Comparison of ENCODE assay signal across 17 cellular contexts in the genomic region with DNA sequence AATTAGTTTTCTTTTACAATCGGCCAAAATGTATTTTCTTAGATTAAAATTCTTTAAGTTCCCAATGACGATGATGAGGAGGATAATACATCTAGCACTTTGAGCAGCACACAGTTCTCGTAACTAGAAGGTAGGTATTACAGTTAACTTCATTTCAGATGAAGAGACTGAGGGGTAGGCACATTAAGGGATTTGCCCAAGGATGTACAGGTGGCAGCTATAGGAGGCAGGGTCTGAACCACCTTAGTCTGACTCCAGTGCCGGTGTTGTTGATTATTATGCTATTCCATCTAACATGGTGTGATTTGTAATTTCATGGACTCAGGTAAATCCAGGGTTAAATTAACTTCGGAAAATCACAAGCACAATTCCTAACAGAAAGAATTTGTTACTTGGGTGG. TPM values are rescaled to one million over a fixed set of nuclear protein-coding genes. Genes with fewer than 3 reads are reported as not detected.
DNase-seq lines count a peak whose midpoint lies in the region; ATAC-seq, FAIRE-seq and TF ChIP-seq lines count a peak whose summit lies in the region.
"Had no signal": no experiment of that assay in that cellular context is flagged by ENCODE, and none has a peak within 500 bp of the region (broad histone marks: within the 10 kb centered on the region; RNA-seq: fewer than 3 reads in every experiment).

No MANE protein-coding gene starts in this region.

- H3K27ac Mint-ChIP-seq in CD4-positive, CD25-positive, alpha-beta regulatory T cell = peak overlapping the region; percentile 97 to 98 (median 97)
- peak overlapping the region; percentile 100 for H3K27ac Mint-ChIP-seq in T-helper 2 cell treated with Interferon-gamma antibody and Interleukin-4, amounts not matched to agents 5 μg/mL and 100 μg/mL, for 36 hours

- H3K9ac ChIP-seq in duodenal mucosa (ENCODE audit: low read depth in 1 of 2, low read length in 2 of 2) = peak overlapping the region in 1 of 2 donors; percentile 34

- no peaks in the 10 kb centered on the region for H3K9me3 ChIP-seq in CD4-positive, CD25-positive, alpha-beta regulatory T cell (ENCODE audit: control insufficient read depth in 2 of 2, low read length in 2 of 2)
- no peaks in the 10 kb centered on the region for H3K9me3 ChIP-seq in duodenal mucosa (ENCODE audit: control insufficient read depth in 1 of 2, low read length in 2 of 2)
- H3K9me3 ChIP-seq: thyroid gland had no signal

- ATAC-seq in CD4-positive, CD25-positive, alpha-beta regulatory T cell (ENCODE audit: low read depth in 2 of 2) = peak in 1 of 2 donors; percentile 8
- no peak for ATAC-seq in GM21825 (IDR thresholded peaks at IDR 0.05; ENCODE audit: unreplicated experiment)
- ATAC-seq: sciatic nerve had no signal

- peaks cover 51% of the 10 kb centered on the region for H3K4me1 ChIP-seq in CD4-positive, CD25-positive, alpha-beta regulatory T cell (ENCODE audit: control insufficient read depth, insufficient read depth, low read length, poor library complexity, severe bottlenecking)
- H3K4me1 ChIP-seq in duodenal mucosa (ENCODE audit: control insufficient read depth in 1 of 2, insufficient read depth in 2 of 2, low read length in 2 of 2) = peaks cover 0 to 11% of the 10 kb centered on the region in 2 donors
- H3K4me1 ChIP-seq: thyroid gland had no signal

- peak overlapping the region; percentile 95 to 99 (median 96) for H3K4me3 Mint-ChIP-seq in CD4-positive, CD25-positive, alpha-beta regulatory T cell
- H3K4me3 Mint-ChIP-seq in T-helper 2 cell treated with Interferon-gamma antibody and Interleukin-4, amounts not matched to agents 5 μg/mL and 100 μg/mL, for 36 hours = peak overlapping the region; percentile 85

- no peak for TF ChIP-seq CTCF in GM12875 (IDR thresholded peaks at IDR 0.05; ENCODE audit: borderline replicate concordance, insufficient read depth, low read depth, low read length)
- no peak for TF ChIP-seq CTCF in D721Med (IDR thresholded peaks at IDR 0.05; ENCODE audit: insufficient read depth, missing control alignments)

- peaks cover 6% of the 10 kb centered on the region for H3K27me3 Mint-ChIP-seq in CD4-positive, CD25-positive, alpha-beta regulatory T cell
- no peaks in the 10 kb centered on the region for H3K27me3 Mint-ChIP-seq in T-helper 2 cell treated with Interferon-gamma antibody and Interleukin-4, amounts not matched to agents 5 μg/mL and 100 μg/mL, for 36 hours (ENCODE audit: low read depth)

- peaks cover 26 to 61% (median 54%) of the 10 kb centered on the region in 4 donors for H3K4me1 Mint-ChIP-seq in CD4-positive, CD25-positive, alpha-beta regulatory T cell
- H3K4me1 Mint-ChIP-seq in T-helper 2 cell treated with Interferon-gamma antibody and Interleukin-4, amounts not matched to agents 5 μg/mL and 100 μg/mL, for 36 hours (ENCODE audit: low read depth) = peaks cover 49% of the 10 kb centered on the region

- peak overlapping the region; percentile 93 for H3K27ac ChIP-seq in CD4-positive, CD25-positive, alpha-beta regulatory T cell (ENCODE audit: insufficient read depth, low read length, poor library complexity, severe bottlenecking)
- H3K27ac ChIP-seq in duodenal mucosa (ENCODE audit: low read depth, low read length) = no peak overlapping the region
- H3K27ac ChIP-seq: thyroid gland had no signal

- peaks cover 44% of the 10 kb centered on the region for H3K36me3 Mint-ChIP-seq in CD4-positive, CD25-positive, alpha-beta regulatory T cell
- H3K36me3 Mint-ChIP-seq in T-helper 2 cell treated with Interferon-gamma antibody and Interleukin-4, amounts not matched to agents 5 μg/mL and 100 μg/mL, for 36 hours (ENCODE audit: low read depth) = peaks cover 47% of the 10 kb centered on the region

- H3K36me3 ChIP-seq in CD4-positive, CD25-positive, alpha-beta regulatory T cell (ENCODE audit: control insufficient read depth, insufficient read depth, low read length) = peaks cover 23% of the 10 kb centered on the region
- H3K36me3 ChIP-seq in duodenal mucosa (ENCODE audit: control insufficient read depth in 1 of 2, insufficient read depth in 2 of 2, low read length in 2 of 2) = no peaks in the 10 kb centered on the region
- H3K36me3 ChIP-seq: thyroid gland had no signal

- peak overlapping the region; percentile 98 for H3K4me3 ChIP-seq in CD4-positive, CD25-positive, alpha-beta regulatory T cell (ENCODE audit: low read depth, low read length)
- H3K4me3 ChIP-seq in GM12875 (ENCODE audit: low read depth, low read length) (peak overlapping the region; percentile 31), duodenal mucosa (ENCODE audit: low read depth in 1 of 2, low read length in 2 of 2) (peak overlapping the region; percentile 15 to 36)
- H3K4me3 ChIP-seq: thyroid gland had no signal

- no peaks in the 10 kb centered on the region for H3K27me3 ChIP-seq in CD4-positive, CD25-positive, alpha-beta regulatory T cell (ENCODE audit: control insufficient read depth, insufficient read depth, low read length)
- H3K27me3 ChIP-seq in duodenal mucosa (ENCODE audit: control insufficient read depth in 1 of 2, insufficient read depth in 2 of 2, low read length in 2 of 2) = no peaks in the 10 kb centered on the region
- H3K27me3 ChIP-seq: thyroid gland had no signal

- DNase-seq in CD4-positive, CD25-positive, alpha-beta regulatory T cell = peak in 1 of 3 donors; percentile 61
- DNase-seq in T-helper 2 cell treated with Interferon-gamma antibody and Interleukin-4, amounts not matched to agents 5 μg/mL and 100 μg/mL, for 36 hours (ENCODE audit: low spot score) = no peak
- no peak for DNase-seq in D721Med (ENCODE audit: insufficient read length, low spot score)
- DNase-seq in effector CD8-positive, alpha-beta T cell (lab: John Stamatoyannopoulos, UW) = no peak
- no peak for DNase-seq in germinal center (ENCODE audit: low spot score)
- DNase-seq: amygdala; hypothalamus; NCI-H69; occipital lobe; stimulated activated CD4-positive, alpha-beta T cell treated with anti-CD3 and anti-CD28 coated beads, Interleukin-4, amount 100 ng/mL, for 1 hour; thyroid gland had no signal

- FAIRE-seq in D721Med (lab: Jason Lieb, UNC) = no peak
- FAIRE-seq: endometrium, RCC 7860 had no signal

- H3K9me3 Mint-ChIP-seq in CD4-positive, CD25-positive, alpha-beta regulatory T cell = peaks cover 0 to 8% (median 0%) of the 10 kb centered on the region in 7 donors
- peaks cover 11% of the 10 kb centered on the region for H3K9me3 Mint-ChIP-seq in T-helper 2 cell treated with Interferon-gamma antibody and Interleukin-4, amounts not matched to agents 5 μg/mL and 100 μg/mL, for 36 hours

RNA-seq across cellular contexts. Expression of gene CD28, which starts 1.1 kb away (rescaled TPM):
- 235 TPM for total RNA-seq in CD4-positive, CD25-positive, alpha-beta regulatory T cell
- 100 to 1,000 TPM in 3 of 4 donors, 10 to 100 TPM in 1; 92.6 to 184 (median 130) TPM for polyA plus RNA-seq in CD4-positive, CD25-positive, alpha-beta regulatory T cell

Comparison
In these comparisons a context has a peak if more than half of its experiments do, and no peak if none do; other contexts are left out.
1. H3K4me3 ChIP-seq: peak in every context shown above with its lines; median percentile 98 in CD4-positive, CD25-positive, alpha-beta regulatory T cell; 31 in GM12875; 26 in duodenal mucosa.